In genomic region chr12:113781415-113782198, GRCh38 we compare ENCODE assay signal across 1 cellular context.
TF ChIP-seq lines count a peak whose summit lies in the region.

No MANE protein-coding gene starts in this region.

TF ChIP-seq in K562, 482 proteins besides CTCF, POLR2A, EP300 and RAD21 (continued from another document and continues in another):
- TF ChIP-seq HLTF (IDR thresholded peaks at IDR 0.05): no peak
- TF ChIP-seq ZBTB17 (CRISPR knock-in tag; IDR thresholded peaks at IDR 0.05): peak; percentile 98
- no peak for TF ChIP-seq GABPB2 (CRISPR knock-in tag; conservative IDR thresholded peaks at IDR 0.05)
- TF ChIP-seq SAFB2 (IDR thresholded peaks at IDR 0.05; ENCODE audit: borderline replicate concordance, low read depth, low read length, severe bottlenecking): no peak
- no peak for TF ChIP-seq IRF1 (CRISPR knock-in tag; IDR thresholded peaks at IDR 0.05; ENCODE audit: borderline replicate concordance)
- peak in 1 of 2 experiments; percentile 46; a peak in 1 of 3 replicates for TF ChIP-seq CBX3 (IDR thresholded peaks at IDR 0.05; ENCODE audit: borderline replicate concordance in 1 of 2, low read length in 2 of 2)
- no peak for TF ChIP-seq CLOCK (CRISPR knock-in tag; IDR thresholded peaks at IDR 0.05; ENCODE audit: borderline replicate concordance)
- no peak for TF ChIP-seq CBFA2T2 (conservative IDR thresholded peaks at IDR 0.05)
- no peak for TF ChIP-seq NEUROD1 (IDR thresholded peaks at IDR 0.05; ENCODE audit: borderline replicate concordance, low read depth, low read length, partially characterized antibody)
- no peak for TF ChIP-seq MTA2 (IDR thresholded peaks at IDR 0.05; ENCODE audit: low read depth)
- TF ChIP-seq ZNF551 (CRISPR knock-in tag; IDR thresholded peaks at IDR 0.05): no peak
- no peak for TF ChIP-seq ZKSCAN8 (CRISPR knock-in tag; IDR thresholded peaks at IDR 0.05)
- no peak for TF ChIP-seq ZNF407 (IDR thresholded peaks at IDR 0.05; ENCODE audit: low read depth)
- no peak for TF ChIP-seq CHD1 (IDR thresholded peaks at IDR 0.05; ENCODE audit: low read length)
- TF ChIP-seq RBM39 (optimal IDR thresholded peaks at IDR 0.05; ENCODE audit: low read depth, low read length): no peak
- no peak for TF ChIP-seq PRMT5 (CRISPR knock-in tag; IDR thresholded peaks at IDR 0.05)
- TF ChIP-seq ZNF253 (CRISPR knock-in tag; conservative IDR thresholded peaks at IDR 0.05): no peak
- TF ChIP-seq SIRT6 (IDR thresholded peaks at IDR 0.05; ENCODE audit: low read depth, low read length): no peak
- TF ChIP-seq NR4A1 (CRISPR knock-in tag; IDR thresholded peaks at IDR 0.05): no peak
- no peak for TF ChIP-seq NR4A1 (tag; IDR thresholded peaks at IDR 0.05)
- TF ChIP-seq POLR2AphosphoS5 (IDR thresholded peaks at IDR 0.05; ENCODE audit: control insufficient read depth, insufficient read depth, low read depth, low read length): no peak
- TF ChIP-seq NCOA6 (IDR thresholded peaks at IDR 0.05): no peak
- TF ChIP-seq BCL6 (CRISPR knock-in tag; IDR thresholded peaks at IDR 0.05): no peak
- 0 out of 4 replicates have a peak, but pooled peaks of 1 of the 2 experiments have one; percentile 10 for TF ChIP-seq TRIM24 (IDR thresholded peaks at IDR 0.05)
- TF ChIP-seq FOXO4 (CRISPR knock-in tag; IDR thresholded peaks at IDR 0.05): no peak
- TF ChIP-seq ATF4 (CRISPR knock-in tag; IDR thresholded peaks at IDR 0.05): no peak
- TF ChIP-seq KLF1 (tag; IDR thresholded peaks at IDR 0.05): no peak
- TF ChIP-seq WHSC1 (IDR thresholded peaks at IDR 0.05; ENCODE audit: low read length): no peak
- TF ChIP-seq MTF1 (CRISPR knock-in tag; IDR thresholded peaks at IDR 0.05; ENCODE audit: borderline replicate concordance): no peak
- TF ChIP-seq ZNF75A (CRISPR knock-in tag; IDR thresholded peaks at IDR 0.05): no peak
- TF ChIP-seq RBBP5 (IDR thresholded peaks at IDR 0.05; ENCODE audit: borderline replicate concordance, insufficient read depth, low read length, poor library complexity, severe bottlenecking): no peak
- no peak for TF ChIP-seq ZNF184 (CRISPR knock-in tag; IDR thresholded peaks at IDR 0.05)
- TF ChIP-seq GABPB1 (CRISPR knock-in tag; IDR thresholded peaks at IDR 0.05): 0 out of 2 replicates have a peak, but pooled peaks have one; percentile 18
- TF ChIP-seq RHOXF2B (CRISPR knock-in tag; conservative IDR thresholded peaks at IDR 0.05): no peak
- no peak for TF ChIP-seq ZNF695 (CRISPR knock-in tag; IDR thresholded peaks at IDR 0.05)
- TF ChIP-seq NCOA2 (IDR thresholded peaks at IDR 0.05; ENCODE audit: partially characterized antibody in 2 of 2): no peak
- no peak for TF ChIP-seq POLR2H (tag; IDR thresholded peaks at IDR 0.05; ENCODE audit: low read depth)
- no peak for TF ChIP-seq SNRNP70 (optimal IDR thresholded peaks at IDR 0.05; ENCODE audit: low read depth, low read length)
- no peak for TF ChIP-seq GTF2F1 (IDR thresholded peaks at IDR 0.05; ENCODE audit: low read depth, low read length)
- no peak for TF ChIP-seq MTA1 (IDR thresholded peaks at IDR 0.05; ENCODE audit: borderline replicate concordance)
- no peak for TF ChIP-seq MEF2D (tag; conservative IDR thresholded peaks at IDR 0.05; ENCODE audit: low read depth)
- TF ChIP-seq KLF16 (IDR thresholded peaks at IDR 0.05): no peak
- TF ChIP-seq TAF1 (IDR thresholded peaks at IDR 0.05; ENCODE audit: control insufficient read depth, extremely low read depth, insufficient read depth, low read length, severe bottlenecking): no peak
- TF ChIP-seq SREBF2 (CRISPR knock-in tag; IDR thresholded peaks at IDR 0.05): no peak
- TF ChIP-seq RERE (CRISPR knock-in tag; IDR thresholded peaks at IDR 0.05; ENCODE audit: borderline replicate concordance): no peak
- TF ChIP-seq MITF (IDR thresholded peaks at IDR 0.05): no peak
- TF ChIP-seq ZNF444 (CRISPR knock-in tag; IDR thresholded peaks at IDR 0.05): no peak
- TF ChIP-seq XRCC5 (IDR thresholded peaks at IDR 0.05; ENCODE audit: low read depth, low read length): no peak
- TF ChIP-seq ZNF79 (CRISPR knock-in tag; IDR thresholded peaks at IDR 0.05; ENCODE audit: low read depth): no peak
